In genomic region chr6:25652007-25652515, GRCh38 we compare ENCODE assay signal across 1 cellular context.
TF ChIP-seq lines count a peak whose summit lies in the region.

SCGN (plus strand) TSS chr6:25652215; CDS start chr6:25652404, 189 bp downstream.

TF ChIP-seq in K562, 482 proteins besides CTCF, POLR2A, EP300 and RAD21 (continued from another document and continues in another):
- no peak for TF ChIP-seq ATF3 (IDR thresholded peaks at IDR 0.05)
- TF ChIP-seq ATF3 (CRISPR knock-in tag; conservative IDR thresholded peaks at IDR 0.05): 0 out of 2 replicates have a peak, but pooled peaks have one; percentile 49
- TF ChIP-seq ARNT (IDR thresholded peaks at IDR 0.05): no peak
- TF ChIP-seq PRMT5 (CRISPR knock-in tag; IDR thresholded peaks at IDR 0.05): peak; percentile 94
- TF ChIP-seq TGIF2 (CRISPR knock-in tag; IDR thresholded peaks at IDR 0.05): no peak
- no peak for TF ChIP-seq JUND (IDR thresholded peaks at IDR 0.05; ENCODE audit: borderline replicate concordance, low read depth, low read length)
- TF ChIP-seq JUND (tag; IDR thresholded peaks at IDR 0.05; ENCODE audit: borderline replicate concordance, low read depth, low read length): no peak; the same call in 2 of the 3 replicates
- no peak for TF ChIP-seq TAF9B (IDR thresholded peaks at IDR 0.05; ENCODE audit: partially characterized antibody)
- TF ChIP-seq KLF6 (CRISPR knock-in tag; IDR thresholded peaks at IDR 0.05; ENCODE audit: borderline replicate concordance): peak; percentile 41; the same call in 1 of the 2 replicates
- TF ChIP-seq ZNF830 (CRISPR knock-in tag; IDR thresholded peaks at IDR 0.05): no peak
- no peak for TF ChIP-seq TCF7L2 (IDR thresholded peaks at IDR 0.05; ENCODE audit: low read depth, low read length)
- no peak for TF ChIP-seq ETS1 (conservative IDR thresholded peaks at IDR 0.05; ENCODE audit: control insufficient read depth, low read depth, low read length)
- TF ChIP-seq ATF2 (CRISPR knock-in tag; IDR thresholded peaks at IDR 0.05): no peak
- TF ChIP-seq ZNF121 (CRISPR knock-in tag; conservative IDR thresholded peaks at IDR 0.05): no peak
- peak; percentile 61; the same call in 1 of the 2 replicates for TF ChIP-seq E2F1 (CRISPR knock-in tag; IDR thresholded peaks at IDR 0.05)
- no peak for TF ChIP-seq SREBF1 (IDR thresholded peaks at IDR 0.05; ENCODE audit: borderline replicate concordance, low read depth, low read length)
- TF ChIP-seq ZBTB26 (CRISPR knock-in tag; IDR thresholded peaks at IDR 0.05): no peak
- 0 out of 2 replicates have a peak, but pooled peaks have one; percentile 41 for TF ChIP-seq ZNF644 (tag; IDR thresholded peaks at IDR 0.05; ENCODE audit: low read depth)
- no peak for TF ChIP-seq SAFB (IDR thresholded peaks at IDR 0.05; ENCODE audit: borderline replicate concordance, low read depth, low read length)
- peak; percentile 80; the same call in 1 of the 2 replicates for TF ChIP-seq ZNF511 (CRISPR knock-in tag; IDR thresholded peaks at IDR 0.05)
- TF ChIP-seq E2F3 (CRISPR knock-in tag; IDR thresholded peaks at IDR 0.05): 0 out of 2 replicates have a peak, but pooled peaks have one; percentile 11
- TF ChIP-seq ZNF764 (CRISPR knock-in tag; IDR thresholded peaks at IDR 0.05; ENCODE audit: low read depth): no peak
- TF ChIP-seq KLF13 (tag; IDR thresholded peaks at IDR 0.05; ENCODE audit: borderline replicate concordance, low read depth): no peak
- TF ChIP-seq FOXJ2 (tag; IDR thresholded peaks at IDR 0.05): peak; percentile 52; the same call in 1 of the 2 replicates
- TF ChIP-seq ZBTB9 (CRISPR knock-in tag; IDR thresholded peaks at IDR 0.05): peak; percentile 61; the same call in 1 of the 2 replicates
- no peak for TF ChIP-seq RFX7 (CRISPR knock-in tag; IDR thresholded peaks at IDR 0.05)
- peak; percentile 12; the same call in 1 of the 2 replicates for TF ChIP-seq HCFC1 (IDR thresholded peaks at IDR 0.05; ENCODE audit: low read depth, low read length)
- peak; percentile 57; the same call in 1 of the 2 replicates for TF ChIP-seq ZNF197 (CRISPR knock-in tag; IDR thresholded peaks at IDR 0.05; ENCODE audit: low read depth)
- no peak for TF ChIP-seq IRF9 (tag; IDR thresholded peaks at IDR 0.05)
- TF ChIP-seq POLR3G (IDR thresholded peaks at IDR 0.05; ENCODE audit: extremely low read depth, insufficient read length, insufficient replicate concordance): no peak
- TF ChIP-seq ZNF280A (IDR thresholded peaks at IDR 0.05; ENCODE audit: low read depth, partially characterized antibody): no peak
- TF ChIP-seq ZC3H11A (IDR thresholded peaks at IDR 0.05; ENCODE audit: low read depth, low read length): no peak
- no peak for TF ChIP-seq SMARCE1 (IDR thresholded peaks at IDR 0.05)
- TF ChIP-seq ZNF133 (CRISPR knock-in tag; IDR thresholded peaks at IDR 0.05): no peak
- TF ChIP-seq ZNF277 (CRISPR knock-in tag; IDR thresholded peaks at IDR 0.05; ENCODE audit: borderline replicate concordance): no peak
- TF ChIP-seq ZKSCAN8 (CRISPR knock-in tag; IDR thresholded peaks at IDR 0.05): no peak
- no peak for TF ChIP-seq PTBP1 (IDR thresholded peaks at IDR 0.05; ENCODE audit: low read depth, low read length)
- TF ChIP-seq ZBTB49 (CRISPR knock-in tag; IDR thresholded peaks at IDR 0.05; ENCODE audit: borderline replicate concordance): no peak
- TF ChIP-seq THAP7 (CRISPR knock-in tag; IDR thresholded peaks at IDR 0.05): no peak
- peak; percentile 63; the same call in 1 of the 2 replicates for TF ChIP-seq ZNF134 (CRISPR knock-in tag; conservative IDR thresholded peaks at IDR 0.05)
- TF ChIP-seq TBL1XR1 (IDR thresholded peaks at IDR 0.05; ENCODE audit: low read length in 2 of 2): no peak
- TF ChIP-seq SRSF1 (IDR thresholded peaks at IDR 0.05; ENCODE audit: low read depth, low read length): no peak
- 0 out of 2 replicates have a peak, but pooled peaks have one; percentile 32 for TF ChIP-seq CREB3 (tag; conservative IDR thresholded peaks at IDR 0.05; ENCODE audit: low read depth)
- TF ChIP-seq XRCC3 (IDR thresholded peaks at IDR 0.05): no peak
- no peak for TF ChIP-seq ZNF699 (CRISPR knock-in tag; IDR thresholded peaks at IDR 0.05; ENCODE audit: insufficient replicate concordance)
- no peak for TF ChIP-seq ZNF79 (CRISPR knock-in tag; IDR thresholded peaks at IDR 0.05; ENCODE audit: low read depth)
- TF ChIP-seq SIRT6 (IDR thresholded peaks at IDR 0.05; ENCODE audit: low read depth, low read length): no peak
- no peak for TF ChIP-seq ZNF3 (CRISPR knock-in tag; IDR thresholded peaks at IDR 0.05)
- no peak for TF ChIP-seq TEAD2 (tag; IDR thresholded peaks at IDR 0.05)
